1 cellular context compared by ENCODE assay signal in genomic region chr14:47710581-47710980, GRCh38.
TF ChIP-seq lines count a peak whose summit lies in the region.

No MANE protein-coding gene starts in this region.

TF ChIP-seq in HCT116, 20 proteins besides CTCF, POLR2A, EP300 and RAD21 (continued from another document):
- TF ChIP-seq YY1 (IDR thresholded peaks at IDR 0.05; ENCODE audit: extremely low read depth, insufficient replicate concordance, low read depth, low read length) (no peak), ZFX (IDR thresholded peaks at IDR 0.05) (no peak), EZH2 (IDR thresholded peaks at IDR 0.05) (no peak)
